In genomic region chr12:67827820-67828383, GRCh38 we compare ENCODE assay signal across 8 cellular contexts.
DNase-seq lines count a peak whose midpoint lies in the region; ATAC-seq and TF ChIP-seq lines count a peak whose summit lies in the region.

No MANE protein-coding gene starts in this region.

- peak overlapping the region; percentile 27 for H3K27ac ChIP-seq in endodermal cell (ENCODE audit: low read depth, low read length)
- no peak overlapping the region for H3K27ac ChIP-seq in neural progenitor cell
- H3K27ac ChIP-seq in testis, result peak overlapping the region; percentile 42 to 69

- H3K9me3 Mint-ChIP-seq in endodermal cell (no peaks in the 10 kb centered on the region), neural progenitor cell (no peaks in the 10 kb centered on the region)

- H3K27ac Mint-ChIP-seq in T-helper 17 cell (peak overlapping the region; percentile 81), endodermal cell (no peak overlapping the region), neural progenitor cell (peak overlapping the region; percentile 1)

- H3K27me3 Mint-ChIP-seq in T-helper 17 cell, result no peaks in the 10 kb centered on the region
- H3K27me3 Mint-ChIP-seq in endodermal cell (ENCODE audit: insufficient read depth), result no peaks in the 10 kb centered on the region
- H3K27me3 Mint-ChIP-seq in neural progenitor cell (ENCODE audit: insufficient read depth, low read depth), result no peaks in the 10 kb centered on the region

- no peak for TF ChIP-seq CTCF in endodermal cell (conservative IDR thresholded peaks at IDR 0.05)
- no peak for TF ChIP-seq CTCF in neural progenitor cell (IDR thresholded peaks at IDR 0.05)
- TF ChIP-seq CTCF in testis (IDR thresholded peaks at IDR 0.05), result no peak

- H3K9me3 ChIP-seq in T-helper 17 cell (ENCODE audit: control insufficient read depth, low read length, poor library complexity, severe bottlenecking) (no peaks in the 10 kb centered on the region), endodermal cell (ENCODE audit: control insufficient read depth, low read length) (no peaks in the 10 kb centered on the region), neural progenitor cell (ENCODE audit: low read depth) (no peaks in the 10 kb centered on the region), testis (no peaks in the 10 kb centered on the region)

- no peak overlapping the region for H3K4me3 ChIP-seq in endodermal cell (ENCODE audit: low read length)
- H3K4me3 ChIP-seq in neural progenitor cell, result no peak overlapping the region
- H3K4me3 ChIP-seq in testis, result peak overlapping the region in 1 of 2 donors; percentile 4

- ATAC-seq in GM21825 (IDR thresholded peaks at IDR 0.05; ENCODE audit: unreplicated experiment), result peak; percentile 57
- ATAC-seq in T-helper 17 cell, result peak; percentile 96
- no peak for ATAC-seq in GM18870 (IDR thresholded peaks at IDR 0.05; ENCODE audit: unreplicated experiment)

- H3K4me3 Mint-ChIP-seq in T-helper 17 cell (peak overlapping the region; percentile 82), endodermal cell (no peak overlapping the region), neural progenitor cell (no peak overlapping the region)

- WGBS in endodermal cell (ENCODE audit: insufficient coverage in 1 of 2, insufficient read length in 1 of 2), 2 experiments, result 84 to 89% methylated on average over 4 to 7 of the region's 7 CpGs
- WGBS in testis, 2 donors, result 34 to 43% methylated on average over 7 of the region's 7 CpGs

- H2AFZ ChIP-seq in neural progenitor cell (replicated peaks), result peak overlapping the region; percentile 69

- no peaks in the 10 kb centered on the region for H3K36me3 Mint-ChIP-seq in T-helper 17 cell (ENCODE audit: low read depth)
- no peaks in the 10 kb centered on the region for H3K36me3 Mint-ChIP-seq in endodermal cell (ENCODE audit: low read depth)
- H3K36me3 Mint-ChIP-seq in neural progenitor cell, result no peaks in the 10 kb centered on the region

- H3K4me1 Mint-ChIP-seq in T-helper 17 cell, result peaks cover 15% of the 10 kb centered on the region
- H3K4me1 Mint-ChIP-seq in endodermal cell, result peaks cover 4% of the 10 kb centered on the region
- H3K4me1 Mint-ChIP-seq in neural progenitor cell, result peaks cover 5% of the 10 kb centered on the region

- H3K9ac ChIP-seq in endodermal cell (ENCODE audit: extremely low read depth, low read length, poor library complexity, severe bottlenecking), result no peak overlapping the region
- H3K9ac ChIP-seq in neural progenitor cell, result no peak overlapping the region

- DNase-seq in ACHN (peak; percentile 98), T-helper 17 cell (no peak), endodermal cell (no peak), neural progenitor cell (ENCODE audit: low spot score) (no peak), testis (no peak), SIG-M5 (lab: John Stamatoyannopoulos, UW) (no peak)

- no peaks in the 10 kb centered on the region for H3F3A ChIP-seq in neural progenitor cell (ENCODE audit: low read depth)

- intact Hi-C loops in testis (cut with DNase I; ENCODE audit: low total_unique reads), result no loop called here

- H3K27me3 ChIP-seq in endodermal cell (ENCODE audit: control insufficient read depth, insufficient read depth, low read length, poor library complexity, severe bottlenecking), result no peaks in the 10 kb centered on the region
- H3K27me3 ChIP-seq in neural progenitor cell, result no peaks in the 10 kb centered on the region
- H3K27me3 ChIP-seq in testis, result no peaks in the 10 kb centered on the region

- no peaks in the 10 kb centered on the region for H4K20me1 ChIP-seq in neural progenitor cell (ENCODE audit: low read depth)

- in situ Hi-C loops in ACHN (cut with HindIII; ENCODE audit: low pct_ligation_motif_present, low pct_unique_long_range_greater_than_20kb, low sequenced_read_pairs), result no loop called here

- no peaks in the 10 kb centered on the region for H3K79me2 ChIP-seq in neural progenitor cell (ENCODE audit: low read depth)

- TF ChIP-seq POLR2A in testis (IDR thresholded peaks at IDR 0.05), result no peak

- no peaks in the 10 kb centered on the region for H3K36me3 ChIP-seq in endodermal cell (ENCODE audit: control insufficient read depth, insufficient read depth, low read length)
- no peaks in the 10 kb centered on the region for H3K36me3 ChIP-seq in neural progenitor cell
- no peaks in the 10 kb centered on the region for H3K36me3 ChIP-seq in testis (ENCODE audit: low read depth, missing control alignments)

- H3K4me1 ChIP-seq in endodermal cell (ENCODE audit: control insufficient read depth, insufficient read depth, low read length) (peaks cover 3% of the 10 kb centered on the region), neural progenitor cell (no peaks in the 10 kb centered on the region), testis (no peaks in the 10 kb centered on the region)

- no peak overlapping the region for H3K4me2 ChIP-seq in neural progenitor cell
